10 cellular contexts compared by ENCODE assay signal in the genomic region with DNA sequence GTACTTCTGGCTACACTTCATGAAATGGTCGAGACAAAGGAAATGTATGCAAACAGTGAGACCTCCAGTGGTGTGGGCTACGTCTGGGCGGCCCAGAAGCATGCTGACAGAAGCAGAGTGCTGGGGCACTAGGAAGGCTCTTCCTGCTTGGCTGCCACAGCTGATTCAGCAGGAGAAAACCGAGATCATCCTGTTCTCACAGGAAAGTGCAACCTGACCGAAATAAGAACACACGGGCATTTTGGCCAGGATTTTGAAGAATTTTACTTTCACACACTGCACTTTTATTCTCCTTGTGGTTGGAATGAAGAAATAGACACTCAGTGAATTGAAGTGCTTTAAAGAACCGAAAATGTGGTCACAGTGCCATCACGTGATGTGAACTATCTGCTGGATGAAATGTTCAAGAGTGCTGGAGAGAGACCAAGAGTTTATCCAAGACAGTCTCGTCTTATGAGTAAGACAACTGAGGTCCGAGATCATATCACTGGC.
DNase-seq lines count a peak whose midpoint lies in the region; ATAC-seq and TF ChIP-seq lines count a peak whose summit lies in the region.
"Had no signal": no experiment of that assay in that cellular context is flagged by ENCODE, and none has a peak within 500 bp of the region (broad histone marks: within the 10 kb centered on the region; RNA-seq: fewer than 3 reads in every experiment).

No MANE protein-coding gene starts in this region.

- peak in 1 of 2 donors; percentile 17 for TF ChIP-seq POLR2A in thyroid gland (IDR thresholded peaks at IDR 0.05)

- no peaks in the 10 kb centered on the region for H3K36me3 ChIP-seq in thyroid gland

- WGBS in right cardiac atrium, result 19% methylated on average over 10 of the region's 10 CpGs
- WGBS in thyroid gland, 2 donors, result 12 to 17% methylated on average over 10 of the region's 10 CpGs

- TF ChIP-seq CTCF in WI38 (IDR thresholded peaks at IDR 0.05; ENCODE audit: low read depth, low read length), result no peak
- TF ChIP-seq CTCF in thyroid gland (IDR thresholded peaks at IDR 0.05), result peak in 4 of 6 experiments; percentile 40 to 93 (median 70)

- ATAC-seq in right cardiac atrium (peak; percentile 64 to 90), HG03442 (IDR thresholded peaks at IDR 0.05; ENCODE audit: unreplicated experiment) (no peak)

- H3K4me1 ChIP-seq in right cardiac atrium (ENCODE audit: control insufficient read depth, insufficient read depth, low read length) (peaks cover 11% of the 10 kb centered on the region), thyroid gland (peaks cover 30 to 37% of the 10 kb centered on the region in 2 donors)

- 0 out of 2 replicates have a peak overlapping the region, but pooled peaks have one; percentile 9 for H3K4me3 ChIP-seq in WI38 (ENCODE audit: low read depth, low read length)
- H3K4me3 ChIP-seq in right cardiac atrium (ENCODE audit: low read length), result no peak overlapping the region
- no peak overlapping the region for H3K4me3 ChIP-seq in thyroid gland (replicated peaks in 1 of 3)

- DNase-seq in NK-92 treated with Interleukin-12 subunit alpha and Interleukin-12 subunit beta, amount 100 ng/mL, for 24 hours (lab: John Stamatoyannopoulos, UW), result peak; percentile 41
- DNase-seq in NK-92 (lab: John Stamatoyannopoulos, UW; ENCODE audit: unreplicated experiment) (no peak), right cardiac atrium (peak in 2 of 3 donors; percentile 66 to 67), thyroid gland (peak; percentile 71 to 74), DMS53 (lab: John Stamatoyannopoulos, UW) (no peak)
- no peak for DNase-seq in activated CD4-positive, CD25-positive, alpha-beta regulatory T cell treated with anti-CD3 and anti-CD28 coated beads, Interleukin-2, amount 50 U/mL, for 72 hours
- DNase-seq: immature natural killer cell had no signal

- H3K27me3 ChIP-seq in right cardiac atrium (ENCODE audit: control insufficient read depth, insufficient read depth), result no peaks in the 10 kb centered on the region
- H3K27me3 ChIP-seq in thyroid gland, result no peaks in the 10 kb centered on the region

- intact Hi-C loops in right cardiac atrium (cut with DNase I), result no loop called here
- intact Hi-C loops in thyroid gland (cut with DNase I), result no loop called here

- no peak overlapping the region for H3K27ac ChIP-seq in right cardiac atrium (ENCODE audit: low read length)
- H3K27ac ChIP-seq in thyroid gland, result peak overlapping the region; percentile 70 to 80 (median 74)
- H3K27ac ChIP-seq: C4-2B had no signal

- H3K9me3 ChIP-seq in right cardiac atrium (ENCODE audit: control insufficient read depth, low read length) (no peaks in the 10 kb centered on the region), thyroid gland (no peaks in the 10 kb centered on the region)

Comparison
In these comparisons a context has a peak if more than half of its experiments do, and no peak if none do; other contexts are left out.
1. DNase-seq: peak in NK-92 treated with Interleukin-12 subunit alpha and Interleukin-12 subunit beta, amount 100 ng/mL, for 24 hours (single experiment), right cardiac atrium (2 of 3) and thyroid gland (2 of 2); none in NK-92 (single experiment), DMS53 (single experiment) and activated CD4-positive, CD25-positive, alpha-beta regulatory T cell treated with anti-CD3 and anti-CD28 coated beads, Interleukin-2, amount 50 U/mL, for 72 hours (single experiment).